24 cellular contexts compared by ENCODE assay signal in genomic region chr11:30258679-30259078, GRCh38. TPM values are rescaled to one million over a fixed set of nuclear protein-coding genes. Genes with fewer than 3 reads are reported as not detected.
"Had no signal": no experiment of that assay in that cellular context is flagged by ENCODE, and none has a peak within 500 bp of the region (broad histone marks: within the 10 kb centered on the region; RNA-seq: fewer than 3 reads in every experiment).

No MANE protein-coding gene starts in this region.

- H3K9me3 ChIP-seq: ascending aorta, gastrocnemius medialis, left lung, sigmoid colon had no signal

- DNase-seq: activated CD4-positive, alpha-beta T cell treated with anti-CD3 and anti-CD28 coated beads, Interleukin-2, amount 10 ng/mL, durations not matched to agents 7 days and 5 days; activated CD4-positive, CD25-positive, alpha-beta regulatory T cell; activated CD8-positive, alpha-beta memory T cell treated with anti-CD3 and anti-CD28 coated beads, Interleukin-2, amount 50 U/mL, for 4 hours; activated CD8-positive, alpha-beta T cell treated with anti-CD3 and anti-CD28 coated beads, Interleukin-2, amount 10 ng/mL, durations not matched to agents 7 days and 5 days; activated effector memory CD4-positive, alpha-beta T cell treated with Interleukin-2 at 50 U/mL for 16 hours; activated naive CD4-positive, alpha-beta T cell treated with anti-CD3 and anti-CD28 coated beads, Interleukin-2, amount 10 ng/mL, durations not matched to agents 7 days and 5 days; activated T-cell treated with anti-CD3 and anti-CD28 coated beads, Interleukin-2, amount 50 U/mL, for 48 hours; effector CD8-positive, alpha-beta T cell; gastrocnemius medialis; head of caudate nucleus; kidney; left lung; mammary epithelial cell; midbrain; nephron progenitor cell; nucleus accumbens; posterior cingulate gyrus; sigmoid colon; stimulated activated CD8-positive, alpha-beta memory T cell treated with anti-CD3 and anti-CD28 coated beads, Interleukin-4, amount 100 ng/mL, for 48 hours; stimulated activated naive CD4-positive, alpha-beta T cell; T1000 had no signal

- FAIRE-seq: kidney had no signal

- H3K36me3 ChIP-seq: ascending aorta, gastrocnemius medialis, left lung, sigmoid colon had no signal

- ATAC-seq: activated CD8-positive, alpha-beta T cell treated with anti-CD3 and anti-CD28 coated beads, Interleukin-2, amount 10 ng/mL, durations not matched to agents 7 days and 5 days; esophagus mucosa; gastrocnemius medialis; left lung had no signal

- H3K27ac ChIP-seq: ascending aorta, gastrocnemius medialis, left lung, sigmoid colon had no signal

- H3K27me3 ChIP-seq: ascending aorta, gastrocnemius medialis, left lung, sigmoid colon had no signal

- H3K4me3 ChIP-seq: ascending aorta, gastrocnemius medialis, left lung, sigmoid colon had no signal

- H3K4me1 ChIP-seq: ascending aorta, gastrocnemius medialis, left lung, sigmoid colon had no signal

RNA-seq across cellular contexts. Expression of gene FSHB, which starts 27.9 kb away (rescaled TPM):
- polyA plus RNA-seq: mammary epithelial cell, sigmoid colon, urinary bladder had no signal
